Comparison of ENCODE assay signal across 8 cellular contexts in genomic region chr1:183590225-183591191, GRCh38. TPM values are rescaled to one million over a fixed set of nuclear protein-coding genes. Genes with fewer than 3 reads are reported as not detected.
A peak's percentile ranks its signal among the peaks of the same experiment; 100 is the strongest.
DNase-seq lines count a peak whose midpoint lies in the region; ATAC-seq and TF ChIP-seq lines count a peak whose summit lies in the region.

Gene NCF2, minus strand, starts transcription at chr1:183590459. Its CDS starts 130 bp downstream, at chr1:183590329.

- H3K4me1 Mint-ChIP-seq in effector memory CD8-positive, alpha-beta T cell (ENCODE audit: low read depth in 2 of 2): peaks cover 6 to 10% of the 10 kb centered on the region in 2 donors

- H3K27ac ChIP-seq in PC-9 (peak within 1 kb of the TSS; percentile 82), spleen (peak within 1 kb of the TSS; percentile 72 to 98 (median 90))

- peaks cover 32% of the 10 kb centered on the region for H3K4me1 ChIP-seq in PC-9 (replicated peaks; ENCODE audit: insufficient read depth)
- peaks cover 2 to 77% (median 47%) of the 10 kb centered on the region in 6 donors for H3K4me1 ChIP-seq in spleen

- peak within 1 kb of the TSS; percentile 58 to 79 for H3K27ac Mint-ChIP-seq in effector memory CD8-positive, alpha-beta T cell

- intact Hi-C loops in PC-9 (cut with micrococcal nuclease; ENCODE audit: unreplicated experiment) (no loop called here), spleen (cut with DNase I; ENCODE audit: low total_unique reads) (no loop called here)

- no peak for TF ChIP-seq CTCF in PC-9 (conservative IDR thresholded peaks at IDR 0.05)
- peak in 4 of 11 experiments; percentile 4 to 28 (median 20) for TF ChIP-seq CTCF in spleen (IDR thresholded peaks at IDR 0.05 in 8 of 11, conservative IDR thresholded peaks at IDR 0.05 in 3 of 11)

- ATAC-seq in HG02938 (IDR thresholded peaks at IDR 0.05; ENCODE audit: unreplicated experiment): peak; percentile 74
- ATAC-seq in effector memory CD8-positive, alpha-beta T cell (replicated peaks): peak; percentile 74

- peak within 1 kb of the TSS; percentile 4; the same call in 1 of the 2 replicates for H2AFZ ChIP-seq in PC-9

- peaks cover 5 to 11% of the 10 kb centered on the region in 2 donors for H3K27me3 Mint-ChIP-seq in effector memory CD8-positive, alpha-beta T cell

- TF ChIP-seq POLR2A in spleen (IDR thresholded peaks at IDR 0.05): no peak

- H3F3A ChIP-seq in PC-9 (ENCODE audit: insufficient read depth, low read depth): peaks cover 6% of the 10 kb centered on the region; the same call in 1 of the 2 replicates

- CTCF ChIA-PET in PC-9 (lab: Charles Lee): interaction anchor here (0.6 to 1.4 kb wide), 2 partner anchors 12 to 222 kb away, joined by 6 to 10 read pairs; no protein-coding TSS in a partner anchor

- H3K9me2 ChIP-seq in PC-9 (ENCODE audit: insufficient read depth): no peaks in the 10 kb centered on the region

- POLR2A ChIA-PET in PC-9 (lab: Charles Lee; ENCODE audit: unreplicated experiment): no interaction called here

- H3K36me3 ChIP-seq in PC-9 (ENCODE audit: low read depth) (no peaks in the 10 kb centered on the region), spleen (peaks cover 0 to 16% (median 0%) of the 10 kb centered on the region in 6 donors)

- no peaks in the 10 kb centered on the region for H4K20me1 ChIP-seq in PC-9 (ENCODE audit: insufficient read depth)

- BruUV-seq in PC-9 (replicated peaks; lab: Mats Ljungman, UMichigan): no TSS peak

- DNase-seq in activated T-cell treated with anti-CD3 and anti-CD28 coated beads for 24 hours (ENCODE audit: low read depth): peak; percentile 15
- DNase-seq in activated T-cell treated with anti-CD3 and anti-CD28 coated beads for 4 hours: no peak
- DNase-seq in PC-9: peak; percentile 8 to 64
- DNase-seq in effector memory CD8-positive, alpha-beta T cell: peak in 2 of 3 experiments; percentile 1 to 5
- peak; percentile 83 for DNase-seq in spleen
- DNase-seq in ecto neural progenitor cell (ENCODE audit: low spot score): no peak
- no peak for DNase-seq in activated gamma-delta T cell (lab: John Stamatoyannopoulos, UW)

- no peaks in the 10 kb centered on the region for H3K79me2 ChIP-seq in PC-9 (ENCODE audit: low read depth)

- H3K4me3 ChIP-seq in PC-9 (peak within 1 kb of the TSS; percentile 37; the same call in 1 of the 2 replicates), spleen (peak within 1 kb of the TSS; percentile 8 to 67 (median 30))

- H3K27me3 ChIP-seq in PC-9 (ENCODE audit: insufficient read depth, low read depth): no peaks in the 10 kb centered on the region
- H3K27me3 ChIP-seq in spleen (replicated peaks in 1 of 7): no peaks in the 10 kb centered on the region

- peak within 1 kb of the TSS in 1 of 2 donors; percentile 36 for H3K4me3 Mint-ChIP-seq in effector memory CD8-positive, alpha-beta T cell

- H3K9me3 Mint-ChIP-seq in effector memory CD8-positive, alpha-beta T cell: no peaks in the 10 kb centered on the region

- H3K9me3 ChIP-seq in PC-9 (ENCODE audit: insufficient read depth, low read depth): no peaks in the 10 kb centered on the region
- H3K9me3 ChIP-seq in spleen: no peaks in the 10 kb centered on the region

- WGBS in spleen, 5 donors: 38 to 63% (median 44%) methylated on average over 7 of the region's 7 CpGs

- H3K4me2 ChIP-seq in PC-9: peak within 1 kb of the TSS; percentile 72

- H3K36me3 Mint-ChIP-seq in effector memory CD8-positive, alpha-beta T cell (ENCODE audit: insufficient read depth): peaks cover 2% of the 10 kb centered on the region

RNA-seq across cellular contexts. Expression of gene NCF2, which starts in this region (rescaled TPM):
- total RNA-seq in PC-9 (2021): 54.3 and 65.5 TPM in 2 replicates
- 100 to 1,000 TPM in 5 of 7 donors, 10 to 100 TPM in 2; 62.2 to 232 (median 114) TPM for total RNA-seq in spleen
- polyA plus RNA-seq in spleen: 10 to 100 TPM; 14.9 to 34.7 (median 20.5) TPM

Comparison
In these comparisons a context has a peak if more than half of its experiments do, and no peak if none do; other contexts are left out.
1. DNase-seq: peak in activated T-cell treated with anti-CD3 and anti-CD28 coated beads for 24 hours (single experiment), PC-9 (2 of 2), effector memory CD8-positive, alpha-beta T cell (2 of 3) and spleen (single experiment); none in activated T-cell treated with anti-CD3 and anti-CD28 coated beads for 4 hours (single experiment), ecto neural progenitor cell (single experiment) and activated gamma-delta T cell (single experiment).